Comparison of ENCODE assay signal across 9 cellular contexts in the genomic region with DNA sequence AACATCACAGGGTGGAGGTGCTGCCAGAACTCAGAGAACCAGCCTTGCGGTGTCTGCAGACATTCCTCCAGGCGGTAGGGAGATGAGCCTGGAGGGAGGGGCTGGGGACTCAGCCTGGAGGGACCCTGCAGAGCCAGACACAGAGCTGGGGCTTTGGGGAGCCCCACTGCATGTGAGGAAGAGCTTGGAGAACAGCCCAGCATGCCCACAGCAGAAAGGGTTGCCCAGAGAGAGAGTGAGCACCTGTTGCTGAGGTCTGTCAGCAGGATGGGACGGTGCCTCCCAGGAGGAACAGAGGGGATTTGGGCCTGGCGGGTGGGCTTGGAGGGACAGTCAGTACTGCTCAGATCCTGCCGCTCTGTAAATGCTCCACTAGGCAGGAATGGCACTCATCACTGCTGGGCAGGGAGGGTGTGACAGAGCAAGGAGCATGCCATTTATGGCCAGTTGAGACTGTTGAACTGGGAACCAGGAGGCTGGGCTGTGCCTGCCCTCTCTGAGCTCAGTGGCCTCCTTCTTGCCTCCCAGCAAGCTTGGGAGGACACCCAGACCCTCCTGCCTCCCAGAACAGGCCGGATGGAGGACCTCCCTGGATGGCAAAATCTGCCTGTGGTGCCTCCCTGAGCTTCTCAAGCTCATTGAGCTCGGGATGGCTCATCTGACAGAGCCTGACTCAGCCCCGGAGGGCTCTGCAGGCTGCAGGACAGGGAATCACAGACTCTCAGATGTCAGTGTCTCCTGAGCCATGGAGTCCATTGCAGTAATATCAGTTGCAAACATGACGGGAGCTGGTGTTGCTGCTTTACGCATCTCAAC. TPM values are rescaled to one million over a fixed set of nuclear protein-coding genes. Genes with fewer than 3 reads are reported as not detected.
DNase-seq lines count a peak whose midpoint lies in the region; ATAC-seq, FAIRE-seq and TF ChIP-seq lines count a peak whose summit lies in the region.
"Had no signal": no experiment of that assay in that cellular context is flagged by ENCODE, and none has a peak within 500 bp of the region (broad histone marks: within the 10 kb centered on the region; RNA-seq: fewer than 3 reads in every experiment).

No MANE protein-coding gene starts in this region.

- TF ChIP-seq POLR2A in heart left ventricle (IDR thresholded peaks at IDR 0.05): no peak

- WGBS in heart left ventricle, 4 donors: 72 to 85% (median 73%) methylated on average over 6 to 10 of the region's 10 CpGs

- TF ChIP-seq CTCF in heart left ventricle (IDR thresholded peaks at IDR 0.05): no peak
- TF ChIP-seq CTCF in dorsolateral prefrontal cortex (IDR thresholded peaks at IDR 0.05 in 54 of 56, conservative IDR thresholded peaks at IDR 0.05 in 2 of 56; ENCODE audit: low read depth in 1 of 56, partially characterized antibody in 56 of 56): no peak
- no peak for TF ChIP-seq CTCF in GM13976 (IDR thresholded peaks at IDR 0.05; ENCODE audit: borderline replicate concordance, control extremely low read depth, extremely low read depth, insufficient read depth, missing control alignments)

- H3K36me3 ChIP-seq in heart left ventricle: no peaks in the 10 kb centered on the region

- peak; percentile 20 for FAIRE-seq in urothelium cell line (lab: Jason Lieb, UNC)

- H3K27me3 ChIP-seq in heart left ventricle (no peaks in the 10 kb centered on the region), dorsolateral prefrontal cortex (no peaks in the 10 kb centered on the region)

- peaks cover 21 to 75% (median 68%) of the 10 kb centered on the region in 12 donors for H3K4me1 ChIP-seq in heart left ventricle

- ATAC-seq in heart left ventricle (no peak), Right ventricle myocardium inferior (no peak), HG02970 (IDR thresholded peaks at IDR 0.05; ENCODE audit: low FRiP score, unreplicated experiment) (no peak)

- in situ Hi-C loops in GM13976 (cut with MboI; ENCODE audit: low sequenced_read_pairs, unreplicated experiment): no loop called here

- peak in 1 of 5 donors; percentile 36 for DNase-seq in heart left ventricle
- no peak for DNase-seq in Right ventricle myocardium inferior (ENCODE audit: missing footprints)
- no peak for DNase-seq in dorsolateral prefrontal cortex
- peak; percentile 81 for DNase-seq in myocyte (ENCODE audit: low read depth)
- peak; percentile 59 for DNase-seq in urothelium cell line (ENCODE audit: low spot score)
- no peak for DNase-seq in stimulated activated CD4-positive, alpha-beta T cell treated with anti-CD3 and anti-CD28 coated beads, Interleukin-1b, Interleukin-23, amount 100 ng/mL, for 48 hours
- DNase-seq in GM13976 (ENCODE audit: low spot score): no peak
- DNase-seq: activated gamma-delta T cell had no signal

- H3K4me3 ChIP-seq in heart left ventricle (peak overlapping the region in 2 of 12 donors; percentile 42 to 56), dorsolateral prefrontal cortex (no peak overlapping the region)

- intact Hi-C loops in heart left ventricle (cut with DNase I) (loop anchor here in 7 of 10 donors (1.0 to 5.0 kb wide), 4 partner anchors 41 to 117 kb away; no protein-coding TSS in a partner anchor), Right ventricle myocardium inferior (cut with DNase I) (no loop called here), dorsolateral prefrontal cortex (cut with DNase I) (loop anchor here in 1 of 2 donors (5.0 kb wide), 1 partner anchor 37 kb away; no protein-coding TSS in a partner anchor)

- H3K27ac ChIP-seq in heart left ventricle: peak overlapping the region; percentile 87 to 98 (median 95)
- H3K27ac ChIP-seq in dorsolateral prefrontal cortex: peak overlapping the region in 43 of 59 donors; percentile 6 to 95 (median 63)

- no peaks in the 10 kb centered on the region for H3K9me3 ChIP-seq in heart left ventricle

RNA-seq across cellular contexts. Expression of a gene that starts 0.8 kb away (rescaled TPM):
- total RNA-seq in heart left ventricle: 1 to 10 TPM in 8 of 9 donors, under 1 TPM in 1; 0.97 to 9.5 (median 4.4) TPM
- 1 to 10 TPM; 3.7 to 6.3 TPM for polyA plus RNA-seq in heart left ventricle
- total RNA-seq in Right ventricle myocardium inferior: 8.1 TPM
- 10 to 100 TPM in 3 of 120 experiments, 1 to 10 TPM in 115, under 1 TPM in 2; 0.75 to 11.9 (median 3.8) TPM for total RNA-seq in dorsolateral prefrontal cortex
- 0.37 and 1.5 TPM in 2 replicates for total RNA-seq in myocyte
- polyA plus RNA-seq in myocyte (2012): 2.8 TPM

RNA-seq across cellular contexts. Expression of a gene that starts 4.1 kb away (rescaled TPM):
- 10 to 100 TPM in 2 of 9 donors, 1 to 10 TPM in 7; 4.1 to 10.3 (median 6.8) TPM for total RNA-seq in heart left ventricle
- 10 to 100 TPM in 1 of 2 donors, 1 to 10 TPM in 1; 7.4 to 11.3 TPM for polyA plus RNA-seq in heart left ventricle
- 9.6 TPM for total RNA-seq in Right ventricle myocardium inferior
- total RNA-seq in dorsolateral prefrontal cortex: 10 to 100 TPM in 5 of 120 experiments, 1 to 10 TPM in 115; 1.5 to 13.9 (median 4.7) TPM
- not detected in 2 replicates for total RNA-seq in myocyte
- 0.29 TPM for polyA plus RNA-seq in myocyte (2012)

RNA-seq across cellular contexts. Expression of a gene that starts 35.0 kb away (rescaled TPM):
- total RNA-seq in heart left ventricle (not detected), Right ventricle myocardium inferior (not detected), dorsolateral prefrontal cortex (not detected), myocyte (not detected in 2 replicates)
- polyA plus RNA-seq in heart left ventricle: not detected
- polyA plus RNA-seq in myocyte (2012): not detected

RNA-seq across cellular contexts. Expression of a gene that starts 52.8 kb away (rescaled TPM):
- total RNA-seq in heart left ventricle (not detected), Right ventricle myocardium inferior (not detected), dorsolateral prefrontal cortex (under 1 TPM in 7 of 120 experiments, not detected in 113; 0.44 to 0.88 (median 0.59) TPM), myocyte (not detected in 2 replicates)
- not detected for polyA plus RNA-seq in heart left ventricle
- 0.08 TPM for polyA plus RNA-seq in myocyte (2012)

Comparison
In these comparisons a context has a peak if more than half of its experiments do, and no peak if none do; other contexts are left out.
1. DNase-seq: peak in myocyte (single experiment) and urothelium cell line (single experiment); none in Right ventricle myocardium inferior (single experiment), dorsolateral prefrontal cortex (0 of 10), stimulated activated CD4-positive, alpha-beta T cell treated with anti-CD3 and anti-CD28 coated beads, Interleukin-1b, Interleukin-23, amount 100 ng/mL, for 48 hours (single experiment) and GM13976 (single experiment).